ENCODE assay signal across 33 cellular contexts in the genomic region with DNA sequence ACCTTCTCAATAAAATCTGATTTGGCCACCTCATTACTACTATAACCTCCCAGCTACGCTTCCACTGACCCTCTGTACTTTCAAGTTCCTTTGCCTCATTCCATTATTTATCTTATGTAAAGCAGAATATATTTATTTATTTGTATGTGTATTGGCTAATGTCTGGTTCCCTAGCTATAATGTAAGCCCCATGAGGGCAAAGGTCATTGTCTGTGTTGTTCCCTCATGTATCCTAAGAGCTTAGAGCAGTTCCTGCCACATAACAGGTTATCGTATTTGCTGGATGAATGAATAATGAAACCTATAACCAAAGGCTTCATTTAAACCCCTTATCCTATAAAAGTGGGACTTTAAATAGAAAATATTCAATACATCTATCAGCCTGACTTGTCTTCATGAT.
DNase-seq lines count a peak whose midpoint lies in the region; ATAC-seq, FAIRE-seq and TF ChIP-seq lines count a peak whose summit lies in the region.
"Had no signal": no experiment of that assay in that cellular context is flagged by ENCODE, and none has a peak within 500 bp of the region (broad histone marks: within the 10 kb centered on the region; RNA-seq: fewer than 3 reads in every experiment).

No MANE protein-coding gene starts in this region.

- intact Hi-C loops in HepG2 (cut with micrococcal nuclease; ENCODE audit: unreplicated experiment), result no loop called here

- TF ChIP-seq EP300 in HepG2 (IDR thresholded peaks at IDR 0.05; ENCODE audit: low read depth in 2 of 2, low read length in 2 of 2), result no peak
- TF ChIP-seq EP300 in HepG2 (CRISPR knock-in tag; IDR thresholded peaks at IDR 0.05; ENCODE audit: borderline replicate concordance), result no peak

- no peak overlapping the region for H3K9ac ChIP-seq in HepG2 (ENCODE audit: insufficient read depth, low read depth, low read length)
- H3K9ac ChIP-seq: BLaER1; BLaER1 treated with 17β-estradiol and CSF1 and Interleukin-3, amounts not matched to agents 10 nM and 100 nM had no signal

- no peaks in the 10 kb centered on the region for H4K20me1 ChIP-seq in hepatocyte (ENCODE audit: insufficient read depth, poor library complexity, severe bottlenecking)
- no peaks in the 10 kb centered on the region for H4K20me1 ChIP-seq in HepG2 (ENCODE audit: insufficient read depth, low read length)
- H4K20me1 ChIP-seq: BLaER1; BLaER1 treated with 17β-estradiol and CSF1 and Interleukin-3, amounts not matched to agents 10 nM and 100 nM had no signal

- H3K4me2 ChIP-seq in hepatocyte (no peak overlapping the region), HepG2 (ENCODE audit: low read depth, low read length) (no peak overlapping the region)
- H3K4me2 ChIP-seq: A549; BLaER1; BLaER1 treated with 17β-estradiol and CSF1 and Interleukin-3, amounts not matched to agents 10 nM and 100 nM had no signal

- ATAC-seq in HepG2 (peak; percentile 55), GM19035 (IDR thresholded peaks at IDR 0.05; ENCODE audit: unreplicated experiment) (no peak)
- ATAC-seq: A549; CD8-positive, alpha-beta T cell had no signal

- FAIRE-seq in HepG2 (lab: Jason Lieb, UNC) (no peak), small intestine (lab: Jason Lieb, UNC) (no peak)
- FAIRE-seq: A204.1, A549, D721Med had no signal

- H3K4me3 ChIP-seq in hepatocyte (no peak overlapping the region), HepG2 (replicated peaks in 1 of 3; ENCODE audit: insufficient read depth in 1 of 3, low read depth in 2 of 3, low read length in 3 of 3) (no peak overlapping the region), small intestine (ENCODE audit: low read depth in 1 of 2, low read length in 2 of 2) (no peak overlapping the region)
- H3K4me3 ChIP-seq: A549; BLaER1; BLaER1 treated with 17β-estradiol and CSF1 and Interleukin-3, amounts not matched to agents 10 nM and 100 nM had no signal

- no peak for TF ChIP-seq RAD21 in HepG2 (CRISPR knock-in tag; IDR thresholded peaks at IDR 0.05)

- DNase-seq in hepatocyte (ENCODE audit: low spot score), result peak; percentile 12
- peak; percentile 48 for DNase-seq in HepG2 (ENCODE audit: low spot score)
- DNase-seq in small intestine, result peak; percentile 25
- no peak for DNase-seq in AG08395 (ENCODE audit: low spot score)
- DNase-seq in NCI-H1930 (lab: John Stamatoyannopoulos, UW), result no peak
- DNase-seq: 8988T; ACHN; AML-193; BE2C; C1 segment of cervical spinal cord; Caco-2; Calu3; CD4-positive, alpha-beta memory T cell; CD4-positive, alpha-beta T cell; CD4-positive, CD25-positive, alpha-beta regulatory T cell; CD8-positive, alpha-beta memory T cell; CD8-positive, alpha-beta T cell; COR-L47; DMS 273 treated with DMSO at 0.1 percent for 48 hours; DMS153; DMS53; DMS79; DMS79 treated with DMSO at 0.1 percent for 48 hours; DND-41; EL had no signal

- CTCF ChIA-PET in HepG2 (lab: Yijun Ruan, JAX; ENCODE audit: low intra/inter-chr PET ratio, low total read pairs), result no interaction called here

- no peaks in the 10 kb centered on the region for H3K79me2 ChIP-seq in hepatocyte
- H3K79me2 ChIP-seq in HepG2 (ENCODE audit: insufficient read depth, low read length), result no peaks in the 10 kb centered on the region

- TF ChIP-seq POLR2A in HepG2 (IDR thresholded peaks at IDR 0.05; ENCODE audit: insufficient read depth in 1 of 2, low read depth in 2 of 2, low read length in 2 of 2), result no peak

- POLR2A ChIA-PET in HepG2 (lab: Yijun Ruan, JAX), result interaction anchor here (0.8 to 1.1 kb wide), 3 partner anchors 27 to 117 kb away, joined by 3 to 4 read pairs (median 4); no protein-coding TSS in a partner anchor

- WGBS in hepatocyte (ENCODE audit: low lambda C conversion rate, missing lambda C conversion rate), result 73% methylated on average over 2 of the region's 2 CpGs
- 89% methylated on average over 2 of the region's 2 CpGs for WGBS in HepG2 (ENCODE audit: low lambda C conversion rate)
- 64 to 81% (median 68%) methylated on average over 2 of the region's 2 CpGs for WGBS in small intestine, 3 donors

- H3K27me3 ChIP-seq in hepatocyte (no peaks in the 10 kb centered on the region), HepG2 (ENCODE audit: control insufficient read depth in 1 of 2, insufficient read depth in 2 of 2, low read length in 2 of 2) (no peaks in the 10 kb centered on the region), small intestine (ENCODE audit: control insufficient read depth in 2 of 2, insufficient read depth in 2 of 2, low read length in 2 of 2) (no peaks in the 10 kb centered on the region)
- H3K27me3 ChIP-seq: BE2C; BLaER1; BLaER1 treated with 17β-estradiol and CSF1 and Interleukin-3, amounts not matched to agents 10 nM and 100 nM had no signal

- H2AFZ ChIP-seq in hepatocyte, result no peak overlapping the region
- no peak overlapping the region for H2AFZ ChIP-seq in HepG2 (ENCODE audit: low read length)

- BruUV-seq in HepG2 (replicated peaks; lab: Mats Ljungman, UMichigan), result no TSS peak

- H3K36me3 ChIP-seq in hepatocyte (replicated peaks; ENCODE audit: insufficient read depth, low read depth) (no peaks in the 10 kb centered on the region), HepG2 (replicated peaks in 1 of 2; ENCODE audit: control insufficient read depth in 1 of 2, insufficient read depth in 2 of 2, low read length in 2 of 2) (no peaks in the 10 kb centered on the region), small intestine (ENCODE audit: control insufficient read depth in 2 of 2, insufficient read depth in 2 of 2, low read length in 2 of 2) (no peaks in the 10 kb centered on the region)
- H3K36me3 ChIP-seq: BE2C; BLaER1; BLaER1 treated with 17β-estradiol and CSF1 and Interleukin-3, amounts not matched to agents 10 nM and 100 nM had no signal

- no peaks in the 10 kb centered on the region for H3K9me2 ChIP-seq in hepatocyte (replicated peaks; ENCODE audit: insufficient read depth)

- H3K4me1 ChIP-seq in hepatocyte (ENCODE audit: insufficient read depth) (peaks cover 20% of the 10 kb centered on the region), HepG2 (ENCODE audit: insufficient read depth, low read length) (peaks cover 51% of the 10 kb centered on the region), small intestine (ENCODE audit: control insufficient read depth in 2 of 2, insufficient read depth in 1 of 2, low read depth in 1 of 2, low read length in 1 of 2) (peaks cover 2 to 9% of the 10 kb centered on the region in 2 donors)
- H3K4me1 ChIP-seq: BE2C; BLaER1; BLaER1 treated with 17β-estradiol and CSF1 and Interleukin-3, amounts not matched to agents 10 nM and 100 nM had no signal

- in situ Hi-C loops in HepG2 (cut with HindIII; ENCODE audit: extremely low pct_ligation_motif_present, low pct_unique_long_range_greater_than_20kb), result no loop called here

- H3K27ac ChIP-seq in hepatocyte (peak overlapping the region; percentile 21), HepG2 (ENCODE audit: extremely low read length, insufficient read depth, low read length) (no peak overlapping the region), small intestine (ENCODE audit: low read depth in 1 of 2, low read length in 1 of 2) (no peak overlapping the region)
- H3K27ac ChIP-seq: 22Rv1; A549; BLaER1; BLaER1 treated with 17β-estradiol and CSF1 and Interleukin-3, amounts not matched to agents 10 nM and 100 nM; C4-2B had no signal

- H3K9me3 ChIP-seq in hepatocyte (ENCODE audit: low read depth) (no peaks in the 10 kb centered on the region), HepG2 (ENCODE audit: low read length) (no peaks in the 10 kb centered on the region), small intestine (ENCODE audit: control insufficient read depth, low read depth) (no peaks in the 10 kb centered on the region)
- H3K9me3 ChIP-seq: A549; BE2C; BLaER1; BLaER1 treated with 17β-estradiol and CSF1 and Interleukin-3, amounts not matched to agents 10 nM and 100 nM; Caco-2 had no signal

- TF ChIP-seq CTCF in hepatocyte (IDR thresholded peaks at IDR 0.05; ENCODE audit: poor library complexity) (no peak), HepG2 (CRISPR knock-in tag; IDR thresholded peaks at IDR 0.05) (no peak)

TF ChIP-seq in HepG2, 621 proteins besides CTCF, POLR2A, EP300 and RAD21 (continues in another document):
- peak; percentile 43; the same call in 1 of the 2 replicates for TF ChIP-seq NR2C2 (CRISPR knock-in tag; IDR thresholded peaks at IDR 0.05; ENCODE audit: borderline replicate concordance)
- TF ChIP-seq ZNF225 (CRISPR knock-in tag; IDR thresholded peaks at IDR 0.05), result no peak
- no peak for TF ChIP-seq SP4 (CRISPR knock-in tag; IDR thresholded peaks at IDR 0.05)
- no peak for TF ChIP-seq ZNF788 (CRISPR knock-in tag; IDR thresholded peaks at IDR 0.05; ENCODE audit: borderline replicate concordance)
- no peak for TF ChIP-seq GATAD2A (CRISPR knock-in tag; IDR thresholded peaks at IDR 0.05)
- peak; percentile 51 for TF ChIP-seq HNF4A (CRISPR knock-in tag; IDR thresholded peaks at IDR 0.05)
- no peak for TF ChIP-seq ZNF143 (CRISPR knock-in tag; IDR thresholded peaks at IDR 0.05)
- no peak for TF ChIP-seq PTBP1 (IDR thresholded peaks at IDR 0.05; ENCODE audit: low read depth, low read length, poor library complexity, severe bottlenecking)
- no peak for TF ChIP-seq ZSCAN31 (CRISPR knock-in tag; IDR thresholded peaks at IDR 0.05; ENCODE audit: low read depth)
- no peak for TF ChIP-seq ZNF230 (CRISPR knock-in tag; IDR thresholded peaks at IDR 0.05)
- TF ChIP-seq ZNF33B (CRISPR knock-in tag; IDR thresholded peaks at IDR 0.05), result no peak
- TF ChIP-seq PHF20 (CRISPR knock-in tag; IDR thresholded peaks at IDR 0.05), result no peak
- TF ChIP-seq HCFC1 (IDR thresholded peaks at IDR 0.05; ENCODE audit: low read depth, low read length), result no peak
- TF ChIP-seq FOXP1 (IDR thresholded peaks at IDR 0.05), result no peak
- TF ChIP-seq FOXP1 (CRISPR knock-in tag; IDR thresholded peaks at IDR 0.05), result 0 out of 2 replicates have a peak, but pooled peaks have one; percentile 28
- no peak for TF ChIP-seq SKI (IDR thresholded peaks at IDR 0.05; ENCODE audit: partially characterized antibody)
- TF ChIP-seq, protein P1, sequence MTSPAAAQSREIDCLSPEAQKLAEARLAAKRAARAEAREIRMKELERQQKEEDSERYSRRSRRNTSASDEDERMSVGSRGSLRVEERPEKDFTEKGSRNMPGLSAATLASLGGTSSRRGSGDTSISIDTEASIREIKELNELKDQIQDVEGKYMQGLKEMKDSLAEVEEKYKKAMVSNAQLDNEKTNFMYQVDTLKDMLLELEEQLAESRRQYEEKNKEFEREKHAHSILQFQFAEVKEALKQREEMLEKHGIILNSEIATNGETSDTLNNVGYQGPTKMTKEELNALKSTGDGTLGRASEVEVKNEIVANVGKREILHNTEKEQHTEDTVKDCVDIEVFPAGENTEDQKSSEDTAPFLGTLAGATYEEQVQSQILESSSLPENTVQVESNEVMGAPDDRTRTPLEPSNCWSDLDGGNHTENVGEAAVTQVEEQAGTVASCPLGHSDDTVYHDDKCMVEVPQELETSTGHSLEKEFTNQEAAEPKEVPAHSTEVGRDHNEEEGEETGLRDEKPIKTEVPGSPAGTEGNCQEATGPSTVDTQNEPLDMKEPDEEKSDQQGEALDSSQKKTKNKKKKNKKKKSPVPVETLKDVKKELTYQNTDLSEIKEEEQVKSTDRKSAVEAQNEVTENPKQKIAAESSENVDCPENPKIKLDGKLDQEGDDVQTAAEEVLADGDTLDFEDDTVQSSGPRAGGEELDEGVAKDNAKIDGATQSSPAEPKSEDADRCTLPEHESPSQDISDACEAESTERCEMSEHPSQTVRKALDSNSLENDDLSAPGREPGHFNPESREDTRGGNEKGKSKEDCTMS (CRISPR knock-in tag; conservative IDR thresholded peaks at IDR 0.05), result no peak

Comparison
In these comparisons a context has a peak if more than half of its experiments do, and no peak if none do; other contexts are left out.
1. DNase-seq: peak in hepatocyte (single experiment), HepG2 (single experiment) and small intestine (single experiment); none in AG08395 (single experiment) and NCI-H1930 (0 of 2).